In the genomic region with DNA sequence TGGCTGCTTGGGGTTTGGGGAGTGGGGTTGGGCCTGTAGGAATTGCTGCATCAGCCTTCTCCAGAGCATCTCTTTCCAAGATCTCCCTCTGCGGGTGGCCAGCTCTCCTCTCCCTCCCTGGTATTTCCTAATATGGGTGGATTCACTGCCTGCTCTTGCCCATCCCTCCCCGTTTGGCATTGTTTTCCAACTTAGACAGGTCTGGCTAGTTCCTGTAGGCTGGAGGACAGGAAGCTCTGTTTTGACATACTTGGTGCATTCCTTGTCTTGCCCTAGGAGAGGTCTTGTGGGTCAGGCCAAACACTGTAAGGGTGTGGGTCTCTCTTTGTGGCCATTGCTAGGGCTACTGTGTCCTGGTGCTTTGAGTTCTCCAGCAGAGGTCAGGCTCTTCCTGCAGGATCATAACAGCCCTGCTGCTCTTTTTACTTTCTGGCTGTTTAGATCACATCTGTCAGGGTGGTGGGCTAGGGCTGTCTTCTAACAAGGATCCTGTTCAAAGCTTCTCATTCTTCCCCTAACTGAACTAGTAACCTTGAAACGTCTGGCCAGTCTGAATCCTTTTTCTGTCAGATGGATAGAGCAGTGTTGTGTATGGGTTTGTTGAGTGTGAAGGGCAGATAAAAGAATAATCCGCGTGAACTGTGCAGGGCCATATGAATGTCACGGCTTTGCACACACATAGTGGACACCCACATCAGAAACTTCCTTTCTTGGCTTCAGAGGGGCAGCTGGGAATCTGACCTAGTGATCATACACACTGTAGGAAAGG, we compare ENCODE assay signal across 8 cellular contexts. TPM values are rescaled to one million over a fixed set of nuclear protein-coding genes. Genes with fewer than 3 reads are reported as not detected.
A peak's percentile ranks its signal among the peaks of the same experiment; 100 is the strongest.
DNase-seq lines count a peak whose midpoint lies in the region; ATAC-seq and TF ChIP-seq lines count a peak whose summit lies in the region.

No MANE protein-coding gene starts in this region.

- intact Hi-C loops in heart left ventricle (cut with DNase I), result loop anchor here in 4 of 10 donors (2.0 to 10.0 kb wide), 3 partner anchors 75 to 77 kb away; no protein-coding TSS in a partner anchor

- TF ChIP-seq CTCF in GM10248 (IDR thresholded peaks at IDR 0.05; ENCODE audit: control extremely low read depth, extremely low read depth, low read depth, missing control alignments), result peak; percentile 22
- TF ChIP-seq CTCF in WERI-Rb-1 (IDR thresholded peaks at IDR 0.05; ENCODE audit: low read depth, low read length), result peak; percentile 59
- TF ChIP-seq CTCF in heart left ventricle (IDR thresholded peaks at IDR 0.05), result peak in 11 of 12 donors; percentile 30 to 57 (median 48)

- H3K27me3 ChIP-seq in WERI-Rb-1 (ENCODE audit: insufficient read depth, low read depth, severe bottlenecking), result no peaks in the 10 kb centered on the region
- H3K27me3 ChIP-seq in heart left ventricle, result no peaks in the 10 kb centered on the region
- H3K27me3 ChIP-seq in rectal smooth muscle tissue (ENCODE audit: control insufficient read depth, insufficient read depth, low read length), result no peaks in the 10 kb centered on the region

- no peak overlapping the region for H3K4me3 ChIP-seq in WERI-Rb-1 (ENCODE audit: low read depth, low read length)
- no peak overlapping the region for H3K4me3 ChIP-seq in heart left ventricle
- no peak overlapping the region for H3K4me3 ChIP-seq in rectal smooth muscle tissue (ENCODE audit: low read length)

- no peak for TF ChIP-seq POLR2A in heart left ventricle (IDR thresholded peaks at IDR 0.05)

- ATAC-seq in heart left ventricle (peak in 3 of 4 donors; percentile 66 to 81 (median 70)), HG03521 (IDR thresholded peaks at IDR 0.05; ENCODE audit: unreplicated experiment) (no peak), HG02798 (IDR thresholded peaks at IDR 0.05; ENCODE audit: poor library complexity, unreplicated experiment) (no peak)

- H3K36me3 ChIP-seq in WERI-Rb-1, result peaks cover 71% of the 10 kb centered on the region
- peaks cover 0 to 84% (median 63%) of the 10 kb centered on the region in 9 donors for H3K36me3 ChIP-seq in heart left ventricle
- H3K36me3 ChIP-seq in rectal smooth muscle tissue (ENCODE audit: control insufficient read depth, insufficient read depth, low read length), result peaks cover 16% of the 10 kb centered on the region

- CTCF ChIA-PET in GM10248 (lab: Yijun Ruan, JAX), result interaction anchor here (1.0 to 2.0 kb wide), 11 partner anchors 9 to 296 kb away, joined by 3 to 9 read pairs (median 4); a partner anchor contains a TSS

- H3K4me1 ChIP-seq in heart left ventricle (peaks cover 0 to 13% (median 3%) of the 10 kb centered on the region in 12 donors), rectal smooth muscle tissue (ENCODE audit: control insufficient read depth, insufficient read depth, low read length) (peaks cover 48% of the 10 kb centered on the region)

- H3K9me3 ChIP-seq in WERI-Rb-1 (ENCODE audit: severe bottlenecking) (no peaks in the 10 kb centered on the region), heart left ventricle (no peaks in the 10 kb centered on the region)

- no peak overlapping the region for H3K9ac ChIP-seq in rectal smooth muscle tissue (ENCODE audit: low read length)

- H3K27ac ChIP-seq in WERI-Rb-1 (no peak overlapping the region), heart left ventricle (peak overlapping the region in 6 of 12 donors; percentile 14 to 83 (median 25)), rectal smooth muscle tissue (ENCODE audit: low read depth, low read length) (peak overlapping the region; percentile 84)

- DNase-seq in GM10248 (ENCODE audit: extremely low spot score), result no peak
- no peak for DNase-seq in WERI-Rb-1
- no peak for DNase-seq in heart left ventricle
- DNase-seq in DMS114 treated with DMSO at 0.1 percent for 48 hours (lab: John Stamatoyannopoulos, UW; ENCODE audit: unreplicated experiment), result no peak
- DNase-seq in NCI-H2227 (lab: John Stamatoyannopoulos, UW; ENCODE audit: unreplicated experiment), result no peak

- POLR2A ChIA-PET in GM10248 (lab: Yijun Ruan, JAX), result no interaction called here

- WGBS in heart left ventricle, 4 donors, result 52 to 58% (median 55%) methylated on average over 6 of the region's 6 CpGs

RNA-seq across cellular contexts. Expression of a gene that starts 18.3 kb away (rescaled TPM):
- 10 to 100 TPM; 15.8 to 40.7 (median 17.8) TPM for total RNA-seq in heart left ventricle
- polyA plus RNA-seq in heart left ventricle, result 10 to 100 TPM; 10.6 to 21.3 TPM

RNA-seq across cellular contexts. Expression of a gene that starts 38.6 kb away (rescaled TPM):
- 100 to 1,000 TPM; 237 to 456 (median 369) TPM for total RNA-seq in heart left ventricle
- 100 to 1,000 TPM; 111 to 284 TPM for polyA plus RNA-seq in heart left ventricle

RNA-seq across cellular contexts. Expression of a gene that starts 43.7 kb away (rescaled TPM):
- 10 to 100 TPM; 11.6 to 44.6 (median 15.9) TPM for total RNA-seq in heart left ventricle
- polyA plus RNA-seq in heart left ventricle, result 10 to 100 TPM; 15.7 to 20.4 TPM

Comparison
In these comparisons a context has a peak if more than half of its experiments do, and no peak if none do; other contexts are left out.
1. ATAC-seq: peak in heart left ventricle (3 of 4); none in HG03521 (single experiment) and HG02798 (single experiment).
2. Peak in every context shown above with its lines, with median percentiles within 50 percentile points of each other: CTCF ChIP-seq.